8 cellular contexts compared by ENCODE assay signal in the genomic region with DNA sequence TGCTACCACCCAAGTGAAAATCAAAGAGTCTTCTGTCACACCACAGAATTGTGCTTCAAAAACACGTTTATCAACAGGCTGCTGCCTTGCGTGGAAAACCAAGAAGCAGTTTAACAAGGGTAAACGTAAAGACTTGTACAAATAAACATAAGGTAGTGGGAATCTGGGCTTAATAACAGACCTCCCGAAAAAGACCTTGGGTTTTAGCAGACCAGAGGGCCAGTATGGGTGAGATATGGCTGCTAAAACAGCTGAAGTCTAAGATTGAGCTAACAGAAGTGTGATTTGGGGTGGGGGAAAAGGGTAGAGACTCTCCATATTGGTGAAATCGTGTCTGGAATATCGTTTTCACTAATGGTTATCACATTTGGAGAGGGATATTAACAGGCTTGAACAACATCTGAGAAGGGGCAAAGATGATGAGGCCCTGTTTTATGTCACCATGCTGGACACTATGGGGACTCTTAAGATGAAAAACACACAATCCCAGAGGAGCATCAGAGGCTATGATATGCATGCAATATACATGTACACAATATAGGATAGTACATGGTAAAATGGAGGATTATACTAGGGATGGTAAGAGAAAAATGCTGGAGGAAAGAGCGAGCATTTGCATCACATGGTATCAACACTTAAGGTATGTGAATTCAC. TPM values are rescaled to one million over a fixed set of nuclear protein-coding genes. Genes with fewer than 3 reads are reported as not detected.
DNase-seq lines count a peak whose midpoint lies in the region; ATAC-seq and TF ChIP-seq lines count a peak whose summit lies in the region.

No MANE protein-coding gene starts in this region.

- WGBS in right lobe of liver (ENCODE audit: insufficient coverage, low coverage, low lambda C conversion rate, missing lambda C conversion rate), result 32% methylated on average over 7 of the region's 7 CpGs
- WGBS in testis, 2 donors, result 20 to 28% methylated on average over 7 of the region's 7 CpGs

- H3K4me1 ChIP-seq in right lobe of liver (peaks cover 0 to 19% (median 5%) of the 10 kb centered on the region in 4 donors), testis (peaks cover 48% of the 10 kb centered on the region)

- intact Hi-C loops in activated CD4-positive, alpha-beta T cell treated with anti-CD3 and anti-CD28 coated beads for 36 hours (cut with DNase I, micrococcal nuclease), result loop anchor here in 1 of 2 experiments (2.0 kb wide), 3 partner anchors 29 to 281 kb away; a partner anchor contains a TSS
- intact Hi-C loops in right lobe of liver (cut with DNase I) (no loop called here), testis (cut with DNase I; ENCODE audit: low total_unique reads) (no loop called here)

- peak overlapping the region; percentile 79 for H3K27ac ChIP-seq in angular gyrus (ENCODE audit: low read depth, low read length)
- peak overlapping the region; percentile 85 to 96 (median 96) for H3K27ac ChIP-seq in right lobe of liver
- peak overlapping the region; percentile 96 for H3K27ac ChIP-seq in testis

- H3K4me3 ChIP-seq in right lobe of liver (peak overlapping the region; percentile 76 to 85 (median 82)), testis (peak overlapping the region; percentile 87 to 89)

- no peak for DNase-seq in activated CD4-positive, alpha-beta T cell treated with anti-CD3 and anti-CD28 coated beads for 36 hours
- no peak for DNase-seq in activated CD4-positive, alpha-beta T cell treated with anti-CD3 and anti-CD28 coated beads, Interleukin-2, amount 50 U/mL, for 1 hour
- no peak for DNase-seq in right lobe of liver
- no peak for DNase-seq in testis

- H3K4me1 Mint-ChIP-seq in activated CD4-positive, alpha-beta T cell treated with anti-CD3 and anti-CD28 coated beads for 36 hours, result peaks cover 42% of the 10 kb centered on the region

- CTCF ChIA-PET in activated CD4-positive, alpha-beta T cell treated with anti-CD3 and anti-CD28 coated beads for 36 hours (lab: Charles Lee), result interaction anchor here (0.5 to 1.4 kb wide), 2 partner anchors 32 to 420 kb away, joined by 4 to 8 read pairs; no protein-coding TSS in a partner anchor

- no peaks in the 10 kb centered on the region for H3K27me3 Mint-ChIP-seq in activated CD4-positive, alpha-beta T cell treated with anti-CD3 and anti-CD28 coated beads for 36 hours

- H3K36me3 ChIP-seq in right lobe of liver, result peaks cover 0 to 9% (median 0%) of the 10 kb centered on the region in 4 donors
- no peaks in the 10 kb centered on the region for H3K36me3 ChIP-seq in testis (ENCODE audit: low read depth, missing control alignments)

- H3K9me3 ChIP-seq in right lobe of liver (no peaks in the 10 kb centered on the region), testis (no peaks in the 10 kb centered on the region)

- no peak for TF ChIP-seq POLR2A in right lobe of liver (IDR thresholded peaks at IDR 0.05)
- TF ChIP-seq POLR2A in testis (IDR thresholded peaks at IDR 0.05), result no peak

- H3K4me3 Mint-ChIP-seq in activated CD4-positive, alpha-beta T cell treated with anti-CD3 and anti-CD28 coated beads for 36 hours, result peak overlapping the region; percentile 72

- POLR2A ChIA-PET in activated CD4-positive, alpha-beta T cell treated with anti-CD3 and anti-CD28 coated beads for 36 hours (lab: Charles Lee), result interaction anchor here (0.5 to 1.7 kb wide), 3 partner anchors 12 to 172 kb away, joined by 3 to 5 read pairs (median 4); no protein-coding TSS in a partner anchor

- H3K27ac Mint-ChIP-seq in activated CD4-positive, alpha-beta T cell treated with anti-CD3 and anti-CD28 coated beads for 36 hours, result peak overlapping the region; percentile 70

- ATAC-seq in activated CD4-positive, alpha-beta T cell treated with anti-CD3 and anti-CD28 coated beads for 36 hours, result no peak
- no peak for ATAC-seq in right lobe of liver
- ATAC-seq in HG02981 (IDR thresholded peaks at IDR 0.05; ENCODE audit: unreplicated experiment), result no peak
- no peak for ATAC-seq in HG03442 (IDR thresholded peaks at IDR 0.05; ENCODE audit: unreplicated experiment)
- no peak for ATAC-seq in GM21825 (IDR thresholded peaks at IDR 0.05; ENCODE audit: unreplicated experiment)

- H3K36me3 Mint-ChIP-seq in activated CD4-positive, alpha-beta T cell treated with anti-CD3 and anti-CD28 coated beads for 36 hours (ENCODE audit: low read depth), result peaks cover 38% of the 10 kb centered on the region

- no peaks in the 10 kb centered on the region for H3K9me3 Mint-ChIP-seq in activated CD4-positive, alpha-beta T cell treated with anti-CD3 and anti-CD28 coated beads for 36 hours (ENCODE audit: low read depth)

- TF ChIP-seq CTCF in right lobe of liver (IDR thresholded peaks at IDR 0.05) (no peak), testis (IDR thresholded peaks at IDR 0.05) (no peak)

- no peaks in the 10 kb centered on the region for H3K27me3 ChIP-seq in right lobe of liver
- H3K27me3 ChIP-seq in testis, result no peaks in the 10 kb centered on the region

RNA-seq across cellular contexts. Expression of a gene that starts 1.4 kb away (rescaled TPM):
- total RNA-seq in activated CD4-positive, alpha-beta T cell treated with anti-CD3 and anti-CD28 coated beads for 36 hours, result 10 to 100 TPM; 80.3 to 87.5 TPM
- total RNA-seq in right lobe of liver (10 to 100 TPM; 32.3 to 55.8 (median 46.2) TPM), testis (100 to 1,000 TPM; 240 to 245 TPM)
- 137 TPM for polyA plus RNA-seq in testis (ENCODE audit: insufficient read depth, low read depth, low replicate concordance)

RNA-seq across cellular contexts. Expression of a gene that starts 31.1 kb away (rescaled TPM):
- 10 to 100 TPM; 32.8 to 45.7 TPM for total RNA-seq in activated CD4-positive, alpha-beta T cell treated with anti-CD3 and anti-CD28 coated beads for 36 hours
- total RNA-seq in right lobe of liver, result 100 to 1,000 TPM in 3 of 6 experiments, 10 to 100 TPM in 3; 47.9 to 207 (median 107) TPM
- total RNA-seq in testis, result 100 to 1,000 TPM; 191 to 294 TPM
- polyA plus RNA-seq in testis (ENCODE audit: insufficient read depth, low read depth, low replicate concordance), result 225 TPM

RNA-seq across cellular contexts. Expression of a gene that starts 39.3 kb away (rescaled TPM):
- under 1 TPM; 0.75 to 0.88 TPM for total RNA-seq in activated CD4-positive, alpha-beta T cell treated with anti-CD3 and anti-CD28 coated beads for 36 hours
- 1 to 10 TPM in 1 of 6 experiments, under 1 TPM in 5; 0.15 to 1.2 (median 0.40) TPM for total RNA-seq in right lobe of liver
- 10 to 100 TPM; 45.5 to 88.7 TPM for total RNA-seq in testis
- polyA plus RNA-seq in testis (ENCODE audit: insufficient read depth, low read depth, low replicate concordance), result 69.5 TPM

RNA-seq across cellular contexts. Expression of a gene that starts 56.2 kb away (rescaled TPM):
- total RNA-seq in activated CD4-positive, alpha-beta T cell treated with anti-CD3 and anti-CD28 coated beads for 36 hours, result 100 to 1,000 TPM; 251 to 302 TPM
- total RNA-seq in right lobe of liver (10 to 100 TPM; 34.8 to 85.8 (median 54.7) TPM), testis (100 to 1,000 TPM; 144 to 148 TPM)
- 120 TPM for polyA plus RNA-seq in testis (ENCODE audit: insufficient read depth, low read depth, low replicate concordance)

RNA-seq across cellular contexts. Expression of a gene that starts 56.9 kb away (rescaled TPM):
- total RNA-seq in activated CD4-positive, alpha-beta T cell treated with anti-CD3 and anti-CD28 coated beads for 36 hours, result 10 to 100 TPM; 10.0 to 10.6 TPM
- 10 to 100 TPM in 2 of 6 experiments, 1 to 10 TPM in 4; 7.4 to 12.7 (median 8.6) TPM for total RNA-seq in right lobe of liver
- 10 to 100 TPM; 59.1 to 97.2 TPM for total RNA-seq in testis
- 125 TPM for polyA plus RNA-seq in testis (ENCODE audit: insufficient read depth, low read depth, low replicate concordance)

Comparison
In these comparisons a context has a peak if more than half of its experiments do, and no peak if none do; other contexts are left out.
1. RNA of a gene that starts 39.3 kb away (total RNA-seq): 45.5 to 88.7 TPM in testis; 0.75 to 0.88 TPM in activated CD4-positive, alpha-beta T cell treated with anti-CD3 and anti-CD28 coated beads for 36 hours and 0.15 to 1.2 TPM in right lobe of liver; every median in the first group is over 10 times any median in the second.
2. Peak in every context shown above with its lines, with median percentiles within 50 percentile points of each other: H3K27ac ChIP-seq.